ENCODE assay signal across 18 cellular contexts in genomic region chr3:133994166-133994910, GRCh38. TPM values are rescaled to one million over a fixed set of nuclear protein-coding genes. Genes with fewer than 3 reads are reported as not detected.
DNase-seq lines count a peak whose midpoint lies in the region; ATAC-seq, FAIRE-seq and TF ChIP-seq lines count a peak whose summit lies in the region.
"Had no signal": no experiment of that assay in that cellular context is flagged by ENCODE, and none has a peak within 500 bp of the region (broad histone marks: within the 10 kb centered on the region; RNA-seq: fewer than 3 reads in every experiment).

No MANE protein-coding gene starts in this region.

- H3K27ac Mint-ChIP-seq in neural crest cell (ENCODE audit: unreplicated experiment) = peak overlapping the region; percentile 59
- H3K27ac Mint-ChIP-seq: CD4-positive, alpha-beta memory T cell; HFFc6 had no signal

- FAIRE-seq in H1 (lab: Jason Lieb, UNC) = no peak
- FAIRE-seq: A549, GM12878, GM18507, HepG2, HTR-8/SVneo had no signal

- H3K79me2 ChIP-seq in H1 (ENCODE audit: control insufficient read depth in 1 of 2, insufficient read depth in 2 of 2, low read length in 2 of 2) = no peaks in the 10 kb centered on the region

- H3K14ac ChIP-seq in H1 (ENCODE audit: insufficient read length) = no peak overlapping the region

- no peak overlapping the region for H3K18ac ChIP-seq in H1 (ENCODE audit: extremely low read depth, low read length)

- H3K36me3 Mint-ChIP-seq in neural crest cell (ENCODE audit: low read depth) = no peaks in the 10 kb centered on the region
- H3K36me3 Mint-ChIP-seq: CD4-positive, alpha-beta memory T cell had no signal

- H3K9me3 ChIP-seq in BLaER1 = no peaks in the 10 kb centered on the region
- no peaks in the 10 kb centered on the region for H3K9me3 ChIP-seq in BLaER1 treated with 17β-estradiol and CSF1 and Interleukin-3, amounts not matched to agents 10 nM and 100 nM (replicated peaks in 1 of 11)
- no peaks in the 10 kb centered on the region for H3K9me3 ChIP-seq in H1 (ENCODE audit: insufficient read depth in 2 of 2, low read depth in 1 of 2, low read length in 1 of 2)
- H3K9me3 ChIP-seq: A549 had no signal

- peaks cover 2% of the 10 kb centered on the region for H3K9me3 Mint-ChIP-seq in neural crest cell
- H3K9me3 Mint-ChIP-seq: CD4-positive, alpha-beta memory T cell; HFFc6 had no signal

- peaks cover under 1% of the 10 kb centered on the region for H3K4me1 Mint-ChIP-seq in neural crest cell
- H3K4me1 Mint-ChIP-seq: CD4-positive, alpha-beta memory T cell had no signal

- H3K4me1 ChIP-seq in BLaER1 = peaks cover 26% of the 10 kb centered on the region
- peaks cover 0 to 29% (median 15%) of the 10 kb centered on the region in 10 experiments; a peak in 13 of 20 replicates for H3K4me1 ChIP-seq in BLaER1 treated with 17β-estradiol and CSF1 and Interleukin-3, amounts not matched to agents 10 nM and 100 nM
- peaks cover 0 to 4% (median 2%) of the 10 kb centered on the region in 4 experiments; a peak in 4 of 7 replicates for H3K4me1 ChIP-seq in H1 (replicated peaks in 1 of 4; ENCODE audit: control insufficient read depth in 3 of 4, insufficient read depth in 4 of 4, low read length in 3 of 4)
- H3K4me1 ChIP-seq: A549 had no signal

- H2BK12ac ChIP-seq in H1 (ENCODE audit: low read depth, low read length) = no peak overlapping the region

- TF ChIP-seq CTCF in H1 (IDR thresholded peaks at IDR 0.05; ENCODE audit: control extremely low read depth in 1 of 3, insufficient read depth in 1 of 3, low read depth in 1 of 3, low read length in 3 of 3) = no peak
- no peak for TF ChIP-seq CTCF in neural crest cell (conservative IDR thresholded peaks at IDR 0.05)

- no peak overlapping the region for H2AK5ac ChIP-seq in H1 (ENCODE audit: low read depth, low read length)

- TF ChIP-seq EP300 in H1 (IDR thresholded peaks at IDR 0.05; ENCODE audit: borderline replicate concordance in 1 of 2, low read depth in 2 of 2, low read length in 2 of 2) = no peak

- POLR2A ChIA-PET in H1 (lab: Charles Lee; ENCODE audit: partially characterized antibody) = no interaction called here

- H3K27ac ChIP-seq in BLaER1 (no peak overlapping the region), H1 (ENCODE audit: low read depth, low read length) (no peak overlapping the region)
- no peak overlapping the region for H3K27ac ChIP-seq in BLaER1 treated with 17β-estradiol and CSF1 and Interleukin-3, amounts not matched to agents 10 nM and 100 nM
- H3K27ac ChIP-seq: A549 had no signal

- H2BK20ac ChIP-seq in H1 (ENCODE audit: low read length) = no peak overlapping the region

- no peaks in the 10 kb centered on the region for H3K79me1 ChIP-seq in H1 (ENCODE audit: low read depth, low read length)

- H3K9ac ChIP-seq in BLaER1 (no peak overlapping the region), H1 (replicated peaks in 1 of 4; ENCODE audit: extremely low read depth in 1 of 4, low read depth in 3 of 4, low read length in 3 of 4) (no peak overlapping the region)
- no peak overlapping the region for H3K9ac ChIP-seq in BLaER1 treated with 17β-estradiol and CSF1 and Interleukin-3, amounts not matched to agents 10 nM and 100 nM

- no peak overlapping the region for H4K8ac ChIP-seq in H1 (ENCODE audit: extremely low read depth, insufficient read depth, low read length)

- no peak overlapping the region for H3K4me3 Mint-ChIP-seq in neural crest cell
- H3K4me3 Mint-ChIP-seq: CD4-positive, alpha-beta memory T cell; HFFc6 had no signal

- WGBS in H1 (ENCODE audit: extremely low coverage in 1 of 2, insufficient coverage in 1 of 2, insufficient read length in 1 of 2, insufficient replicate concordance in 2 of 2, low coverage in 1 of 2, low lambda C conversion rate in 2 of 2, missing lambda C conversion rate in 1 of 2), 2 experiments = 86% methylated on average over 8 of the region's 8 CpGs; no CpG with 5 or more reads in 1 of the 2 experiments

- no peak overlapping the region for H2BK120ac ChIP-seq in H1 (replicated peaks; ENCODE audit: low read depth, low read length)

- H3K4me2 ChIP-seq in BLaER1 (peak overlapping the region; percentile 40), H1 (ENCODE audit: insufficient read depth in 1 of 2, low read depth in 2 of 2, low read length in 2 of 2) (no peak overlapping the region)
- peak overlapping the region in 6 of 11 experiments; percentile 19 to 54 (median 35); a peak in 12 of 22 replicates for H3K4me2 ChIP-seq in BLaER1 treated with 17β-estradiol and CSF1 and Interleukin-3, amounts not matched to agents 10 nM and 100 nM
- H3K4me2 ChIP-seq: A549 had no signal

- H2AFZ ChIP-seq in H1 (ENCODE audit: low read length) = no peak overlapping the region

- ATAC-seq in HG03520 (IDR thresholded peaks at IDR 0.05; ENCODE audit: unreplicated experiment) = no peak
- ATAC-seq: A549, GM12878, HepG2 had no signal

- no peak overlapping the region for H4K5ac ChIP-seq in H1 (ENCODE audit: insufficient read length, low read depth, low read length)

- DNase-seq in H1 (ENCODE audit: low read depth in 1 of 2, low spot score in 2 of 2) (no peak), neural crest cell (ENCODE audit: low read depth, low spot score) (no peak), SHP77 (lab: John Stamatoyannopoulos, UW) (no peak), NCI-H345 (lab: John Stamatoyannopoulos, UW) (no peak)
- DNase-seq: CD4-positive, alpha-beta memory T cell; DMS79; GOT3; HCEC 1CT; HFFc6 had no signal

- H3K23me2 ChIP-seq in H1 (ENCODE audit: low read depth, low read length) = no peaks in the 10 kb centered on the region

- H3K27me3 ChIP-seq in BLaER1 = no peaks in the 10 kb centered on the region
- H3K27me3 ChIP-seq in BLaER1 treated with 17β-estradiol and CSF1 and Interleukin-3, amounts not matched to agents 10 nM and 100 nM = no peaks in the 10 kb centered on the region
- peaks cover 0 to 8% (median 0%) of the 10 kb centered on the region in 4 experiments; a peak in 2 of 7 replicates for H3K27me3 ChIP-seq in H1 (replicated peaks in 1 of 4; ENCODE audit: control insufficient read depth in 3 of 4, extremely low read depth in 1 of 4, insufficient read depth in 3 of 4, low read length in 3 of 4)

- H2BK15ac ChIP-seq in H1 (ENCODE audit: low read length) = peak overlapping the region; percentile 46; the same call in 1 of the 2 replicates

- H4K20me1 ChIP-seq in BLaER1 = no peaks in the 10 kb centered on the region
- no peaks in the 10 kb centered on the region for H4K20me1 ChIP-seq in BLaER1 treated with 17β-estradiol and CSF1 and Interleukin-3, amounts not matched to agents 10 nM and 100 nM
- H4K20me1 ChIP-seq in H1 (replicated peaks in 1 of 2; ENCODE audit: control insufficient read depth in 1 of 2, insufficient read depth in 2 of 2, low read length in 2 of 2) = no peaks in the 10 kb centered on the region

- H3K56ac ChIP-seq in H1 (replicated peaks; ENCODE audit: insufficient read length, low read depth, low read length) = no peak overlapping the region

- H4K91ac ChIP-seq in H1 (replicated peaks; ENCODE audit: insufficient read length, low read length) = no peak overlapping the region

- no peak for TF ChIP-seq POLR2A in H1 (IDR thresholded peaks at IDR 0.05; ENCODE audit: control extremely low read depth in 1 of 2, low read depth in 2 of 2, low read length in 2 of 2)

- peaks cover 18% of the 10 kb centered on the region for H3K27me3 Mint-ChIP-seq in neural crest cell (ENCODE audit: low read depth)

- CTCF ChIA-PET in H1 (lab: Charles Lee; ENCODE audit: partially characterized antibody) = interaction anchor here (0.7 to 1.7 kb wide), 7 partner anchors 10 to 607 kb away, joined by 3 to 5 read pairs (median 4); no protein-coding TSS in a partner anchor

- no peak overlapping the region for H3K23ac ChIP-seq in H1 (ENCODE audit: insufficient read length)

- H3K4me3 ChIP-seq in BLaER1 (no peak overlapping the region), H1 (ENCODE audit: extremely low read depth in 1 of 4, insufficient read depth in 2 of 4, low read depth in 3 of 4, low read length in 4 of 4) (no peak overlapping the region)
- H3K4me3 ChIP-seq in BLaER1 treated with 17β-estradiol and CSF1 and Interleukin-3, amounts not matched to agents 10 nM and 100 nM = no peak overlapping the region
- H3K4me3 ChIP-seq: A549, GM12878 had no signal

- no peak overlapping the region for H2BK5ac ChIP-seq in H1 (ENCODE audit: low read depth, low read length)

- no peak for TF ChIP-seq RAD21 in H1 (IDR thresholded peaks at IDR 0.05 in 1 of 2, conservative IDR thresholded peaks at IDR 0.05 in 1 of 2; ENCODE audit: low read depth in 2 of 2, low read length in 2 of 2)

- H3K36me3 ChIP-seq in BLaER1 (no peaks in the 10 kb centered on the region), H1 (ENCODE audit: control insufficient read depth in 2 of 4, insufficient read depth in 4 of 4, low read length in 3 of 4) (no peaks in the 10 kb centered on the region)
- no peaks in the 10 kb centered on the region for H3K36me3 ChIP-seq in BLaER1 treated with 17β-estradiol and CSF1 and Interleukin-3, amounts not matched to agents 10 nM and 100 nM

- H3K4ac ChIP-seq in H1 (replicated peaks; ENCODE audit: insufficient read length, low read depth, low read length) = no peak overlapping the region

TF ChIP-seq in H1, 55 proteins besides CTCF, POLR2A, EP300 and RAD21 (continues in another document):
- no peak for TF ChIP-seq BACH1 (IDR thresholded peaks at IDR 0.05; ENCODE audit: low read length)
- TF ChIP-seq POU5F1 (IDR thresholded peaks at IDR 0.05; ENCODE audit: low read depth, low read length) = no peak
- 0 out of 2 replicates have a peak, but pooled peaks have one; percentile 32 for TF ChIP-seq E2F6 (IDR thresholded peaks at IDR 0.05)
- no peak for TF ChIP-seq EGR1 (IDR thresholded peaks at IDR 0.05; ENCODE audit: borderline replicate concordance, low read depth, low read length)
- TF ChIP-seq, protein P1, sequence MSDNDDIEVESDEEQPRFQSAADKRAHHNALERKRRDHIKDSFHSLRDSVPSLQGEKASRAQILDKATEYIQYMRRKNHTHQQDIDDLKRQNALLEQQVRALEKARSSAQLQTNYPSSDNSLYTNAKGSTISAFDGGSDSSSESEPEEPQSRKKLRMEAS (IDR thresholded peaks at IDR 0.05) = no peak
- TF ChIP-seq TBP (IDR thresholded peaks at IDR 0.05; ENCODE audit: low read depth, low read length) = no peak

RNA-seq across cellular contexts. Expression of gene SLCO2A1, which starts 35.4 kb away (rescaled TPM):
- 1.1 TPM in 2 replicates for total RNA-seq in H1 (2021; fragmentation: NEBNext Ultra II Directional; extraction: Animal tissue kit (Norgen Biotek cat#: 25700))
- 2.3 and 4.1 TPM in 2 replicates for polyA plus RNA-seq in H1 (2011; rRNA removed)
- polyA plus RNA-seq in H1 (2011; cell fraction: cytosol; rRNA removed) = 1.3 TPM
- polyA plus RNA-seq in H1 (2011; cell fraction: nucleus; rRNA removed) = 5.7 TPM
- 0.72 to 2.4 TPM (median 1.6 TPM) in 4 replicates for polyA plus RNA-seq in H1 (2012, experiment 1 of 2)
- 0.87 TPM for polyA plus RNA-seq in H1 (2012, experiment 2 of 2)
- 2.4 TPM for polyA plus RNA-seq in H1 (2013, experiment 1 of 2)
- 2.6 TPM for polyA plus RNA-seq in H1 (2013, experiment 2 of 2)
- 2.0 and 2.2 TPM in 2 replicates for polyA minus RNA-seq in H1 (2011; rRNA and poly(A)+ RNA removed)
- polyA minus RNA-seq in H1 (2011; cell fraction: cytosol; rRNA and poly(A)+ RNA removed) = 0.29 TPM
- polyA minus RNA-seq in H1 (2011; cell fraction: nucleus; rRNA and poly(A)+ RNA removed) = 3.9 TPM
- total RNA-seq in neural crest cell = 0.07 and 0.33 TPM in 2 replicates
- total RNA-seq: CD4-positive, alpha-beta memory T cell; G401; HepG2 had no signal
- polyA plus RNA-seq: CD4-positive, alpha-beta memory T cell; GM12878 had no signal

Comparison
In these comparisons a context has a peak if more than half of its experiments do, and no peak if none do; other contexts are left out.
1. H3K4me2 ChIP-seq: peak in BLaER1 (single experiment) and BLaER1 treated with 17β-estradiol and CSF1 and Interleukin-3, amounts not matched to agents 10 nM and 100 nM (6 of 11); none in H1 (0 of 2).